In genomic region chr2:182522930-182523541, GRCh38 we compare ENCODE assay signal across 11 cellular contexts.
DNase-seq lines count a peak whose midpoint lies in the region; ATAC-seq and TF ChIP-seq lines count a peak whose summit lies in the region.
"Had no signal": no experiment of that assay in that cellular context is flagged by ENCODE, and none has a peak within 500 bp of the region (broad histone marks: within the 10 kb centered on the region; RNA-seq: fewer than 3 reads in every experiment).

No MANE protein-coding gene starts in this region.

- H4K20me1 ChIP-seq in PC-3 (ENCODE audit: low read length), result no peaks in the 10 kb centered on the region
- no peaks in the 10 kb centered on the region for H4K20me1 ChIP-seq in OCI-LY7 (ENCODE audit: insufficient read depth, low read length)

- CTCF ChIA-PET in A673 (lab: Charles Lee) (no interaction called here), PC-3 (lab: Charles Lee) (no interaction called here), RWPE1 (lab: Yijun Ruan, JAX) (no interaction called here), OCI-LY7 (lab: Charles Lee; ENCODE audit: unreplicated experiment) (no interaction called here)

- intact Hi-C loops in A673 (cut with micrococcal nuclease; ENCODE audit: unreplicated experiment), result no loop called here
- intact Hi-C loops in PC-3 (cut with micrococcal nuclease), result no loop called here
- intact Hi-C loops in OCI-LY7 (cut with micrococcal nuclease; ENCODE audit: unreplicated experiment), result no loop called here

- in situ Hi-C loops in GM13977 (cut with MboI; ENCODE audit: low pct_unique_long_range_greater_than_20kb, low sequenced_read_pairs, unreplicated experiment), result no loop called here

- no peaks in the 10 kb centered on the region for H3K9me2 ChIP-seq in PC-3 (replicated peaks; ENCODE audit: low read length)
- H3K9me2 ChIP-seq in OCI-LY7 (ENCODE audit: insufficient read depth, low read length), result no peaks in the 10 kb centered on the region

- DNase-seq in A673 (ENCODE audit: low spot score) (no peak), NCI-H1417 (lab: John Stamatoyannopoulos, UW) (peak in 2 of 3 experiments; percentile 68 to 93), lung microvascular endothelial cell (ENCODE audit: low read depth in 2 of 2) (peak; percentile 5 to 79), PC-3 (no peak), RWPE1 (ENCODE audit: low spot score) (no peak), OCI-LY7 (ENCODE audit: low spot score) (no peak), GM13977 (ENCODE audit: low spot score) (no peak)
- DNase-seq: nephron progenitor cell had no signal

- ATAC-seq in PC-3, result no peak

- H2AFZ ChIP-seq in PC-3 (ENCODE audit: low read length) (no peak overlapping the region), OCI-LY7 (ENCODE audit: low read length) (no peak overlapping the region)

- TF ChIP-seq CTCF in A673 (conservative IDR thresholded peaks at IDR 0.05; ENCODE audit: low read depth, low read length) (no peak), PC-3 (conservative IDR thresholded peaks at IDR 0.05; ENCODE audit: low read depth, low read length) (no peak), RWPE1 (conservative IDR thresholded peaks at IDR 0.05; ENCODE audit: low read depth) (no peak), OCI-LY7 (conservative IDR thresholded peaks at IDR 0.05; ENCODE audit: low read length) (no peak), GM13977 (IDR thresholded peaks at IDR 0.05; ENCODE audit: extremely low read depth, insufficient read depth, missing control alignments) (no peak)

- peak overlapping the region; percentile 6 for H3K4me3 ChIP-seq in A673 (ENCODE audit: low read depth, low read length, poor library complexity, severe bottlenecking)
- H3K4me3 ChIP-seq in PC-3 (ENCODE audit: low read length), result no peak overlapping the region
- no peak overlapping the region for H3K4me3 ChIP-seq in OCI-LY7 (ENCODE audit: low read depth, low read length, poor library complexity, severe bottlenecking)
- H3K4me3 ChIP-seq: SJSA1 had no signal

- H3K9me3 ChIP-seq in A673 (ENCODE audit: low read depth, low read length, poor library complexity, severe bottlenecking), result no peaks in the 10 kb centered on the region
- no peaks in the 10 kb centered on the region for H3K9me3 ChIP-seq in PC-3 (ENCODE audit: low read length)
- H3K9me3 ChIP-seq in OCI-LY7 (ENCODE audit: low read length), result no peaks in the 10 kb centered on the region
- H3K9me3 ChIP-seq: SJSA1 had no signal

- H3K27me3 ChIP-seq in A673 (replicated peaks; ENCODE audit: insufficient read depth, low read depth, low read length, poor library complexity) (no peaks in the 10 kb centered on the region), PC-3 (ENCODE audit: low read length) (peaks cover 20% of the 10 kb centered on the region; the same call in 1 of the 2 replicates)
- H3K27me3 ChIP-seq: SJSA1 had no signal

- no peak overlapping the region for H3K27ac ChIP-seq in A673 (ENCODE audit: low read depth, low read length, poor library complexity, severe bottlenecking)
- peak overlapping the region; percentile 50 for H3K27ac ChIP-seq in angular gyrus (ENCODE audit: low read depth, low read length)
- no peak overlapping the region for H3K27ac ChIP-seq in PC-3 (ENCODE audit: low read length)
- no peak overlapping the region for H3K27ac ChIP-seq in RWPE1
- no peak overlapping the region for H3K27ac ChIP-seq in OCI-LY7 (ENCODE audit: low read depth, low read length, poor library complexity, severe bottlenecking)
- H3K27ac ChIP-seq: KMS-11, SJSA1 had no signal

- POLR2A ChIA-PET in A673 (lab: Charles Lee; ENCODE audit: low non-redundant PET), result no interaction called here
- POLR2A ChIA-PET in PC-3 (lab: Charles Lee; ENCODE audit: unreplicated experiment), result no interaction called here
- POLR2A ChIA-PET in RWPE1 (lab: Yijun Ruan, JAX; ENCODE audit: low non-redundant PET), result no interaction called here
- POLR2A ChIA-PET in OCI-LY7 (lab: Charles Lee), result interaction anchor here (0.7 kb wide), 1 partner anchor 343 kb away, joined by 3 read pairs; no protein-coding TSS in a partner anchor

- H3K36me3 ChIP-seq in A673 (ENCODE audit: insufficient read depth, low read length, poor library complexity, severe bottlenecking), result no peaks in the 10 kb centered on the region
- H3K36me3 ChIP-seq in PC-3 (ENCODE audit: low read depth, low read length), result no peaks in the 10 kb centered on the region
- no peaks in the 10 kb centered on the region for H3K36me3 ChIP-seq in OCI-LY7 (ENCODE audit: insufficient read depth, low read length)
- H3K36me3 ChIP-seq: SJSA1 had no signal

- H3K4me2 ChIP-seq in PC-3 (ENCODE audit: low read length), result no peak overlapping the region
- no peak overlapping the region for H3K4me2 ChIP-seq in OCI-LY7 (ENCODE audit: low read length)
- H3K4me2 ChIP-seq: KMS-11 had no signal

- H3F3A ChIP-seq in PC-3 (ENCODE audit: low read length, unreplicated experiment), result no peaks in the 10 kb centered on the region

- no peak overlapping the region for H3K9ac ChIP-seq in PC-3 (ENCODE audit: low read length)
- H3K9ac ChIP-seq: KMS-11 had no signal

- no peaks in the 10 kb centered on the region for H3K79me2 ChIP-seq in PC-3 (ENCODE audit: low read length)
- H3K79me2 ChIP-seq in OCI-LY7 (ENCODE audit: insufficient read depth, low read depth, low read length), result no peaks in the 10 kb centered on the region

- H3K4me1 ChIP-seq in A673 (ENCODE audit: insufficient read depth, low read length, poor library complexity, severe bottlenecking) (peaks cover 3% of the 10 kb centered on the region), PC-3 (ENCODE audit: insufficient read depth, low read length) (no peaks in the 10 kb centered on the region), OCI-LY7 (ENCODE audit: insufficient read depth, low read length, poor library complexity, severe bottlenecking) (no peaks in the 10 kb centered on the region)
- H3K4me1 ChIP-seq: SJSA1 had no signal

- BruUV-seq in A673 (replicated peaks; lab: Mats Ljungman, UMichigan), result no TSS peak
- no TSS peak for BruUV-seq in PC-3 (replicated peaks; lab: Mats Ljungman, UMichigan)
- no TSS peak for BruUV-seq in OCI-LY7 (replicated peaks; lab: Mats Ljungman, UMichigan)

Comparison
In these comparisons a context has a peak if more than half of its experiments do, and no peak if none do; other contexts are left out.
1. DNase-seq: peak in NCI-H1417 (2 of 3) and lung microvascular endothelial cell (2 of 2); none in A673 (single experiment), PC-3 (single experiment), RWPE1 (single experiment), OCI-LY7 (single experiment) and GM13977 (single experiment).